ENCODE assay signal across 1 cellular context in the genomic region with DNA sequence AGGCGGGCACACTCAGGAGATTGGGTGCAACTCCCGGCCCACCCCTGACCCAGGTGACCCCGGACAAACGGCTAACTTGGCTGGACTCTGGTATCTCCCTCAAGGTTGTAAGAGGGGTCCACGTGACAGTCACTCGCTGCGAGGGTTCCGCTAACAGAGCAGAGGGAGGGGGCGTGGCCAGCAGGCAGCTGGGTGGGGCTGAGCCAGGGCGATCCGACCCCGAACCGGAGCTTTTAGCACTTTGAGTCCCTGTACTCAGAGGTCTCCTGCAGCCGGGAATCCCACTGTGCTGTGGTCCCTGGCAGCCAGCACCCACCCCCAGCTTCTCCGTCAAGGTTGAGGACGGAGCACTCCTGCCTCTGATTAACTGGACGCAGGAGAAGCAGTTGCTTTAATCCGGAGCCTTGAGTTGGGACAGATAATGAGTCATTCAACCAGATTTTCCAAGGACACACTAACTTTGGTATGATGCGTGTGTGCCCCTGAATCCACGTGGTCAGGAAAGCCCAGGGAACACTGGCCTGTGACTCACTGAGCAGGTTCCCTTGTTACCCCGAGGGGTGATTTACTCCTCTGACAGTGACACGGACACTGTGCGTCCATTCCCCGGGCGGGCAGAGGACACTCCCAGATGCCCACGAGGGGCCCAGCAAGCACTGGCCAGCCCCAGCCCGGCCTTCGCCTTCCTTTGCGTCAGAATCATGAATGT.
TF ChIP-seq lines count a peak whose summit lies in the region.

No MANE protein-coding gene starts in this region.

TF ChIP-seq in HEK293, 187 proteins besides CTCF, POLR2A, EP300 and RAD21 (continued from another document and continues in another):
- TF ChIP-seq, protein P1, sequence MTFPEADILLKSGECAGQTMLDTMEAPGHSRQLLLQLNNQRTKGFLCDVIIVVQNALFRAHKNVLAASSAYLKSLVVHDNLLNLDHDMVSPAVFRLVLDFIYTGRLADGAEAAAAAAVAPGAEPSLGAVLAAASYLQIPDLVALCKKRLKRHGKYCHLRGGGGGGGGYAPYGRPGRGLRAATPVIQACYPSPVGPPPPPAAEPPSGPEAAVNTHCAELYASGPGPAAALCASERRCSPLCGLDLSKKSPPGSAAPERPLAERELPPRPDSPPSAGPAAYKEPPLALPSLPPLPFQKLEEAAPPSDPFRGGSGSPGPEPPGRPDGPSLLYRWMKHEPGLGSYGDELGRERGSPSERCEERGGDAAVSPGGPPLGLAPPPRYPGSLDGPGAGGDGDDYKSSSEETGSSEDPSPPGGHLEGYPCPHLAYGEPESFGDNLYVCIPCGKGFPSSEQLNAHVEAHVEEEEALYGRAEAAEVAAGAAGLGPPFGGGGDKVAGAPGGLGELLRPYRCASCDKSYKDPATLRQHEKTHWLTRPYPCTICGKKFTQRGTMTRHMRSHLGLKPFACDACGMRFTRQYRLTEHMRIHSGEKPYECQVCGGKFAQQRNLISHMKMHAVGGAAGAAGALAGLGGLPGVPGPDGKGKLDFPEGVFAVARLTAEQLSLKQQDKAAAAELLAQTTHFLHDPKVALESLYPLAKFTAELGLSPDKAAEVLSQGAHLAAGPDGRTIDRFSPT (tag by site-specific recombination; IDR thresholded peaks at IDR 0.05) = no peak
- peak; percentile 67; the same call in 1 of the 2 replicates for TF ChIP-seq ZFHX2 (tag by site-specific recombination; conservative IDR thresholded peaks at IDR 0.05)
- no peak for TF ChIP-seq HOXA7 (CRISPR knock-in tag; IDR thresholded peaks at IDR 0.05; ENCODE audit: borderline replicate concordance)
- no peak for TF ChIP-seq ZNF155 (tag by site-specific recombination; IDR thresholded peaks at IDR 0.05)
- TF ChIP-seq ZBTB48 (tag by site-specific recombination; IDR thresholded peaks at IDR 0.05) = peak; percentile 93
- TF ChIP-seq, protein P2, sequence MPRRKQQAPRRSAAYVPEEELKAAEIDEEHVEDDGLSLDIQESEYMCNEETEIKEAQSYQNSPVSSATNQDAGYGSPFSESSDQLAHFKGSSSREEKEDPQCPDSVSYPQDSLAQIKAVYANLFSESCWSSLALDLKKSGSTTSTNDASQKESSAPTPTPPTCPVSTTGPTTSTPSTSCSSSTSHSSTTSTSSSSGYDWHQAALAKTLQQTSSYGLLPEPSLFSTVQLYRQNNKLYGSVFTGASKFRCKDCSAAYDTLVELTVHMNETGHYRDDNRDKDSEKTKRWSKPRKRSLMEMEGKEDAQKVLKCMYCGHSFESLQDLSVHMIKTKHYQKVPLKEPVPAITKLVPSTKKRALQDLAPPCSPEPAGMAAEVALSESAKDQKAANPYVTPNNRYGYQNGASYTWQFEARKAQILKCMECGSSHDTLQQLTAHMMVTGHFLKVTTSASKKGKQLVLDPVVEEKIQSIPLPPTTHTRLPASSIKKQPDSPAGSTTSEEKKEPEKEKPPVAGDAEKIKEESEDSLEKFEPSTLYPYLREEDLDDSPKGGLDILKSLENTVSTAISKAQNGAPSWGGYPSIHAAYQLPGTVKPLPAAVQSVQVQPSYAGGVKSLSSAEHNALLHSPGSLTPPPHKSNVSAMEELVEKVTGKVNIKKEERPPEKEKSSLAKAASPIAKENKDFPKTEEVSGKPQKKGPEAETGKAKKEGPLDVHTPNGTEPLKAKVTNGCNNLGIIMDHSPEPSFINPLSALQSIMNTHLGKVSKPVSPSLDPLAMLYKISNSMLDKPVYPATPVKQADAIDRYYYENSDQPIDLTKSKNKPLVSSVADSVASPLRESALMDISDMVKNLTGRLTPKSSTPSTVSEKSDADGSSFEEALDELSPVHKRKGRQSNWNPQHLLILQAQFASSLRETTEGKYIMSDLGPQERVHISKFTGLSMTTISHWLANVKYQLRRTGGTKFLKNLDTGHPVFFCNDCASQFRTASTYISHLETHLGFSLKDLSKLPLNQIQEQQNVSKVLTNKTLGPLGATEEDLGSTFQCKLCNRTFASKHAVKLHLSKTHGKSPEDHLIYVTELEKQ (tag by site-specific recombination; IDR thresholded peaks at IDR 0.05; ENCODE audit: borderline replicate concordance) = no peak
- TF ChIP-seq, protein P3, sequence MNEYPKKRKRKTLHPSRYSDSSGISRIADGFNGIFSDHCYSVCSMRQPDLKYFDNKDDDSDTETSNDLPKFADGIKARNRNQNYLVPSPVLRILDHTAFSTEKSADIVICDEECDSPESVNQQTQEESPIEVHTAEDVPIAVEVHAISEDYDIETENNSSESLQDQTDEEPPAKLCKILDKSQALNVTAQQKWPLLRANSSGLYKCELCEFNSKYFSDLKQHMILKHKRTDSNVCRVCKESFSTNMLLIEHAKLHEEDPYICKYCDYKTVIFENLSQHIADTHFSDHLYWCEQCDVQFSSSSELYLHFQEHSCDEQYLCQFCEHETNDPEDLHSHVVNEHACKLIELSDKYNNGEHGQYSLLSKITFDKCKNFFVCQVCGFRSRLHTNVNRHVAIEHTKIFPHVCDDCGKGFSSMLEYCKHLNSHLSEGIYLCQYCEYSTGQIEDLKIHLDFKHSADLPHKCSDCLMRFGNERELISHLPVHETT (tag by site-specific recombination; IDR thresholded peaks at IDR 0.05) = peak; percentile 47; the same call in 1 of the 2 replicates
- TF ChIP-seq ZNF211 (tag by site-specific recombination; IDR thresholded peaks at IDR 0.05; ENCODE audit: low read depth) = no peak
- peak; percentile 19; the same call in 1 of the 2 replicates for TF ChIP-seq ZBTB20 (tag by site-specific recombination; IDR thresholded peaks at IDR 0.05)
- TF ChIP-seq ZIC2 (tag by site-specific recombination; IDR thresholded peaks at IDR 0.05) = no peak
- TF ChIP-seq PRDM1 (tag by site-specific recombination; IDR thresholded peaks at IDR 0.05) = no peak
- no peak for TF ChIP-seq SALL2 (tag by site-specific recombination; IDR thresholded peaks at IDR 0.05; ENCODE audit: borderline replicate concordance)
- 0 out of 2 replicates have a peak, but pooled peaks have one; percentile 16 for TF ChIP-seq OSR2 (tag by site-specific recombination; IDR thresholded peaks at IDR 0.05)
- TF ChIP-seq, protein P4, sequence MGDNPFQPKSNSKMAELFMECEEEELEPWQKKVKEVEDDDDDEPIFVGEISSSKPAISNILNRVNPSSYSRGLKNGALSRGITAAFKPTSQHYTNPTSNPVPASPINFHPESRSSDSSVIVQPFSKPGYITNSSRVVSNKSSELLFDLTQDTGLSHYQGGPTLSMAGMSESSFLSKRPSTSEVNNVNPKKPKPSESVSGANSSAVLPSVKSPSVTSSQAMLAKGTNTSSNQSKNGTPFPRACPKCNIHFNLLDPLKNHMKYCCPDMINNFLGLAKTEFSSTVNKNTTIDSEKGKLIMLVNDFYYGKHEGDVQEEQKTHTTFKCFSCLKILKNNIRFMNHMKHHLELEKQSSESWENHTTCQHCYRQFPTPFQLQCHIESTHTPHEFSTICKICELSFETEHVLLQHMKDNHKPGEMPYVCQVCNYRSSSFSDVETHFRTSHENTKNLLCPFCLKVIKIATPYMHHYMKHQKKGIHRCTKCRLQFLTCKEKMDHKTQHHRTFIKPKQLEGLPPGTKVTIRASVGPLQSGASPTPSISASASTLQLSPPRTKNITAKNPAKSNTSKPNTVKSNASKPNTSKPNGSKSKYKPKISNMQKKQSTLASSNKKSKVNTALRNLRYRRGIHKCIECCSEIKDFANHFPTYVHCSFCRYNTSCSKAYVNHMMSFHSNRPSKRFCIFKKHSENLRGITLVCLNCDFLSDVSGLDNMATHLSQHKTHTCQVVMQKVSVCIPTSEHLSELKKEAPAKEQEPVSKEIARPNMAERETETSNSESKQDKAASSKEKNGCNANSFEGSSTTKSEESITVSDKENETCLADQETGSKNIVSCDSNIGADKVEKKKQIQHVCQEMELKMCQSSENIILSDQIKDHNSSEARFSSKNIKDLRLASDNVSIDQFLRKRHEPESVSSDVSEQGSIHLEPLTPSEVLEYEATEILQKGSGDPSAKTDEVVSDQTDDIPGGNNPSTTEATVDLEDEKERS (tag by site-specific recombination; IDR thresholded peaks at IDR 0.05) = no peak
- no peak for TF ChIP-seq ZNF843 (tag by site-specific recombination; IDR thresholded peaks at IDR 0.05)
- TF ChIP-seq, protein P5, sequence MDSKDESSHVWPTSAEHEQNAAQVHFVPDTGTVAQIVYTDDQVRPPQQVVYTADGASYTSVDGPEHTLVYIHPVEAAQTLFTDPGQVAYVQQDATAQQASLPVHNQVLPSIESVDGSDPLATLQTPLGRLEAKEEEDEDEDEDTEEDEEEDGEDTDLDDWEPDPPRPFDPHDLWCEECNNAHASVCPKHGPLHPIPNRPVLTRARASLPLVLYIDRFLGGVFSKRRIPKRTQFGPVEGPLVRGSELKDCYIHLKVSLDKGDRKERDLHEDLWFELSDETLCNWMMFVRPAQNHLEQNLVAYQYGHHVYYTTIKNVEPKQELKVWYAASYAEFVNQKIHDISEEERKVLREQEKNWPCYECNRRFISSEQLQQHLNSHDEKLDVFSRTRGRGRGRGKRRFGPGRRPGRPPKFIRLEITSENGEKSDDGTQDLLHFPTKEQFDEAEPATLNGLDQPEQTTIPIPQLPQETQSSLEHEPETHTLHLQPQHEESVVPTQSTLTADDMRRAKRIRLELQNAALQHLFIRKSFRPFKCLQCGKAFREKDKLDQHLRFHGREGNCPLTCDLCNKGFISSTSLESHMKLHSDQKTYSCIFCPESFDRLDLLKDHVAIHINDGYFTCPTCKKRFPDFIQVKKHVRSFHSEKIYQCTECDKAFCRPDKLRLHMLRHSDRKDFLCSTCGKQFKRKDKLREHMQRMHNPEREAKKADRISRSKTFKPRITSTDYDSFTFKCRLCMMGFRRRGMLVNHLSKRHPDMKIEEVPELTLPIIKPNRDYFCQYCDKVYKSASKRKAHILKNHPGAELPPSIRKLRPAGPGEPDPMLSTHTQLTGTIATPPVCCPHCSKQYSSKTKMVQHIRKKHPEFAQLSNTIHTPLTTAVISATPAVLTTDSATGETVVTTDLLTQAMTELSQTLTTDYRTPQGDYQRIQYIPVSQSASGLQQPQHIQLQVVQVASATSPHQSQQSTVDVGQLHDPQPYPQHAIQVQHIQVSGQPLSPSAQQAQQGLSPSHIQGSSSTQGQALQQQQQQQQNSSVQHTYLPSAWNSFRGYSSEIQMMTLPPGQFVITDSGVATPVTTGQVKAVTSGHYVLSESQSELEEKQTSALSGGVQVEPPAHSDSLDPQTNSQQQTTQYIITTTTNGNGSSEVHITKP (tag by site-specific recombination; IDR thresholded peaks at IDR 0.05) = peak; percentile 85
- TF ChIP-seq OVOL3 (tag by site-specific recombination; IDR thresholded peaks at IDR 0.05) = no peak
- peak; percentile 62 for TF ChIP-seq ZNF629 (tag by site-specific recombination; IDR thresholded peaks at IDR 0.05)
- no peak for TF ChIP-seq ZNF266 (tag by site-specific recombination; IDR thresholded peaks at IDR 0.05; ENCODE audit: low read depth)
- 0 out of 2 replicates have a peak, but pooled peaks have one; percentile 17 for TF ChIP-seq ZNF76 (tag by site-specific recombination; IDR thresholded peaks at IDR 0.05; ENCODE audit: borderline replicate concordance, low read depth)
- TF ChIP-seq ZNF16 (tag by site-specific recombination; IDR thresholded peaks at IDR 0.05; ENCODE audit: low read depth) = no peak
- TF ChIP-seq ZNF747 (tag by site-specific recombination; IDR thresholded peaks at IDR 0.05) = no peak
- TF ChIP-seq WT1 (tag by site-specific recombination; IDR thresholded peaks at IDR 0.05) = peak; percentile 13; the same call in 1 of the 2 replicates
- TF ChIP-seq ZNF544 (tag by site-specific recombination; IDR thresholded peaks at IDR 0.05) = no peak
- no peak for TF ChIP-seq BCL11A (tag by site-specific recombination; IDR thresholded peaks at IDR 0.05; ENCODE audit: low read depth)
- TF ChIP-seq, protein P6, sequence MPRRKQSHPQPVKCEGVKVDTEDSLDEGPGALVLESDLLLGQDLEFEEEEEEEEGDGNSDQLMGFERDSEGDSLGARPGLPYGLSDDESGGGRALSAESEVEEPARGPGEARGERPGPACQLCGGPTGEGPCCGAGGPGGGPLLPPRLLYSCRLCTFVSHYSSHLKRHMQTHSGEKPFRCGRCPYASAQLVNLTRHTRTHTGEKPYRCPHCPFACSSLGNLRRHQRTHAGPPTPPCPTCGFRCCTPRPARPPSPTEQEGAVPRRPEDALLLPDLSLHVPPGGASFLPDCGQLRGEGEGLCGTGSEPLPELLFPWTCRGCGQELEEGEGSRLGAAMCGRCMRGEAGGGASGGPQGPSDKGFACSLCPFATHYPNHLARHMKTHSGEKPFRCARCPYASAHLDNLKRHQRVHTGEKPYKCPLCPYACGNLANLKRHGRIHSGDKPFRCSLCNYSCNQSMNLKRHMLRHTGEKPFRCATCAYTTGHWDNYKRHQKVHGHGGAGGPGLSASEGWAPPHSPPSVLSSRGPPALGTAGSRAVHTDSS (tag by site-specific recombination; IDR thresholded peaks at IDR 0.05) = no peak
- TF ChIP-seq SP7 (tag by site-specific recombination; IDR thresholded peaks at IDR 0.05) = peak; percentile 60
- TF ChIP-seq, protein P7, sequence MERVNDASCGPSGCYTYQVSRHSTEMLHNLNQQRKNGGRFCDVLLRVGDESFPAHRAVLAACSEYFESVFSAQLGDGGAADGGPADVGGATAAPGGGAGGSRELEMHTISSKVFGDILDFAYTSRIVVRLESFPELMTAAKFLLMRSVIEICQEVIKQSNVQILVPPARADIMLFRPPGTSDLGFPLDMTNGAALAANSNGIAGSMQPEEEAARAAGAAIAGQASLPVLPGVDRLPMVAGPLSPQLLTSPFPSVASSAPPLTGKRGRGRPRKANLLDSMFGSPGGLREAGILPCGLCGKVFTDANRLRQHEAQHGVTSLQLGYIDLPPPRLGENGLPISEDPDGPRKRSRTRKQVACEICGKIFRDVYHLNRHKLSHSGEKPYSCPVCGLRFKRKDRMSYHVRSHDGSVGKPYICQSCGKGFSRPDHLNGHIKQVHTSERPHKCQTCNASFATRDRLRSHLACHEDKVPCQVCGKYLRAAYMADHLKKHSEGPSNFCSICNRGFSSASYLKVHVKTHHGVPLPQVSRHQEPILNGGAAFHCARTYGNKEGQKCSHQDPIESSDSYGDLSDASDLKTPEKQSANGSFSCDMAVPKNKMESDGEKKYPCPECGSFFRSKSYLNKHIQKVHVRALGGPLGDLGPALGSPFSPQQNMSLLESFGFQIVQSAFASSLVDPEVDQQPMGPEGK (tag by site-specific recombination; IDR thresholded peaks at IDR 0.05) = peak; percentile 70; the same call in 1 of the 2 replicates
- peak; percentile 93 for TF ChIP-seq ZNF10 (tag by site-specific recombination; IDR thresholded peaks at IDR 0.05)
- peak; percentile 95 for TF ChIP-seq KLF9 (tag by site-specific recombination; IDR thresholded peaks at IDR 0.05; ENCODE audit: low read depth)
- no peak for TF ChIP-seq YY1 (tag by site-specific recombination; IDR thresholded peaks at IDR 0.05)
- peak; percentile 45; the same call in 1 of the 2 replicates for TF ChIP-seq KLF8 (tag by site-specific recombination; IDR thresholded peaks at IDR 0.05)
- no peak for TF ChIP-seq ZNF433 (tag by site-specific recombination; IDR thresholded peaks at IDR 0.05; ENCODE audit: low read depth)
- TF ChIP-seq EGR2 (tag by site-specific recombination; IDR thresholded peaks at IDR 0.05; ENCODE audit: low read depth) = peak; percentile 35
- TF ChIP-seq ZNF596 (tag by site-specific recombination; IDR thresholded peaks at IDR 0.05) = no peak
- no peak for TF ChIP-seq ZNF776 (tag by site-specific recombination; IDR thresholded peaks at IDR 0.05; ENCODE audit: borderline replicate concordance)
- TF ChIP-seq, protein P8, sequence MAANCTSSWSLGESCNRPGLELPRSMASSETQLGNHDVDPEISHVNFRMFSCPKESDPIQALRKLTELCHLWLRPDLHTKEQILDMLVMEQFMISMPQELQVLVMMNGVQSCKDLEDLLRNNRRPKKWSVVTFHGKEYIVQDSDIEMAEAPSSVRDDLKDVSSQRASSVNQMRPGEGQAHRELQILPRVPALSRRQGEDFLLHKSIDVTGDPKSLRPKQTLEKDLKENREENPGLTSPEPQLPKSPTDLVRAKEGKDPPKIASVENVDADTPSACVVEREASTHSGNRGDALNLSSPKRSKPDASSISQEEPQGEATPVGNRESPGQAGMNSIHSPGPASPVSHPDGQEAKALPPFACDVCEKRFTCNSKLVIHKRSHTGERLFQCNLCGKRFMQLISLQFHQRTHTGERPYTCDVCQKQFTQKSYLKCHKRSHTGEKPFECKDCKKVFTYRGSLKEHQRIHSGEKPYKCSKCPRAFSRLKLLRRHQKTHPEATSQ (tag by site-specific recombination; IDR thresholded peaks at IDR 0.05) = no peak
